In genomic region chr10:90347239-90347638, GRCh38 we compare ENCODE assay signal across 26 cellular contexts.
"Had no signal": no experiment of that assay in that cellular context is flagged by ENCODE, and none has a peak within 500 bp of the region (broad histone marks: within the 10 kb centered on the region; RNA-seq: fewer than 3 reads in every experiment).

No MANE protein-coding gene starts in this region.

- H3K4me1 Mint-ChIP-seq: immature natural killer cell; memory B cell; naive thymus-derived CD4-positive, alpha-beta T cell had no signal

- H3K27me3 ChIP-seq: esophagus muscularis mucosa, gastrocnemius medialis had no signal

- DNase-seq: dermis blood vessel endothelial cell; dorsolateral prefrontal cortex; effector CD4-positive, alpha-beta T cell; effector memory CD4-positive, alpha-beta T cell; foreskin melanocyte; gastrocnemius medialis; glutamatergic neuron; head of caudate nucleus; hypothalamus; immature natural killer cell; islet precursor cell; kidney; kidney glomerular epithelial cell; left colon; left ventricle myocardium inferior; lower lobe of right lung; mesendoderm; midbrain; naive thymus-derived CD4-positive, alpha-beta T cell had no signal

- FAIRE-seq: colon, endothelial cell of umbilical vein, kidney had no signal

- H3K27ac ChIP-seq: coronary artery, dorsolateral prefrontal cortex, esophagus muscularis mucosa, gastrocnemius medialis, hepatocyte, left ventricle myocardium inferior, lower lobe of right lung had no signal

- H3K9me3 Mint-ChIP-seq: memory B cell had no signal

- H3K4me1 ChIP-seq: esophagus muscularis mucosa, gastrocnemius medialis, left ventricle myocardium inferior, lower lobe of right lung had no signal

- H3K79me2 ChIP-seq: hepatocyte had no signal

- H3K36me3 Mint-ChIP-seq: immature natural killer cell; memory B cell; naive thymus-derived CD4-positive, alpha-beta T cell had no signal

- H3K4me3 Mint-ChIP-seq: immature natural killer cell; memory B cell; naive thymus-derived CD4-positive, alpha-beta T cell had no signal

- H3K36me3 ChIP-seq: esophagus muscularis mucosa, gastrocnemius medialis, left ventricle myocardium inferior, lower lobe of right lung had no signal

- H3K27ac Mint-ChIP-seq: immature natural killer cell; memory B cell; naive thymus-derived CD4-positive, alpha-beta T cell had no signal

- H2AFZ ChIP-seq: hepatocyte had no signal

- H3K9me3 ChIP-seq: esophagus muscularis mucosa, gastrocnemius medialis, left ventricle myocardium inferior, lower lobe of right lung had no signal

- H3K4me3 ChIP-seq: coronary artery, dorsolateral prefrontal cortex, esophagus muscularis mucosa, gastrocnemius medialis, hepatocyte, left ventricle myocardium inferior, lower lobe of right lung had no signal

- ATAC-seq: gastrocnemius medialis; left colon; left lobe of liver; lower lobe of right lung; naive thymus-derived CD4-positive, alpha-beta T cell had no signal

- H3K4me2 ChIP-seq: hepatocyte had no signal
